ENCODE assay signal across 8 cellular contexts in genomic region chr10:15202301-15202621, GRCh38. TPM values are rescaled to one million over a fixed set of nuclear protein-coding genes. Genes with fewer than 3 reads are reported as not detected.
A peak's percentile ranks its signal among the peaks of the same experiment; 100 is the strongest.
DNase-seq lines count a peak whose midpoint lies in the region; ATAC-seq, FAIRE-seq and TF ChIP-seq lines count a peak whose summit lies in the region.
"Not testable (repeated sequence)": the region's sequence is repeated elsewhere in the genome, so short reads cannot be mapped to it uniquely, and the experiment has no call there.

No MANE protein-coding gene starts in this region.

- peak overlapping the region; percentile 53 for H3K9ac ChIP-seq in adipocyte (ENCODE audit: low read length)
- peak overlapping the region; percentile 83 for H3K9ac ChIP-seq in endothelial cell of umbilical vein (replicated peaks; ENCODE audit: extremely low read depth, insufficient read depth, low read length)
- peak overlapping the region; percentile 45 for H3K9ac ChIP-seq in skeletal muscle satellite cell (ENCODE audit: low read depth, low read length)

- not testable (repeated sequence) for H3K9me3 Mint-ChIP-seq in CD4-positive, CD25-positive, alpha-beta regulatory T cell; neural crest cell

- not testable (repeated sequence) for H3K79me2 ChIP-seq in endothelial cell of umbilical vein (ENCODE audit: control insufficient read depth, insufficient read depth, low read length)

- H3K4me2 ChIP-seq in endothelial cell of umbilical vein (ENCODE audit: insufficient read depth, low read length): not testable (repeated sequence)
- peak overlapping the region; percentile 47 for H3K4me2 ChIP-seq in skeletal muscle satellite cell (ENCODE audit: low read length)

- TF ChIP-seq CTCF in endothelial cell of umbilical vein (IDR thresholded peaks at IDR 0.05; ENCODE audit: extremely low read depth in 1 of 2, insufficient read depth in 1 of 2, low read depth in 1 of 2, low read length in 2 of 2); neural crest cell (conservative IDR thresholded peaks at IDR 0.05): not testable (repeated sequence)

- peak overlapping the region in 2 of 3 donors; percentile 36 to 84 for H3K27ac Mint-ChIP-seq in CD4-positive, CD25-positive, alpha-beta regulatory T cell
- peak overlapping the region; percentile 27 for H3K27ac Mint-ChIP-seq in neural crest cell (ENCODE audit: unreplicated experiment)

- H3K4me1 Mint-ChIP-seq in CD4-positive, CD25-positive, alpha-beta regulatory T cell: peaks cover 15 to 82% (median 30%) of the 10 kb centered on the region in 4 donors
- H3K4me1 Mint-ChIP-seq in neural crest cell: not testable (repeated sequence)

- BruUV-seq in endothelial cell of umbilical vein (replicated peaks; lab: Mats Ljungman, UMichigan): not testable (repeated sequence)

- not testable (repeated sequence) for H3K36me3 ChIP-seq in CD4-positive, CD25-positive, alpha-beta regulatory T cell (ENCODE audit: control insufficient read depth, insufficient read depth, low read length); SJCRH30; adipocyte (ENCODE audit: control insufficient read depth, insufficient read depth, low read length, severe bottlenecking); endothelial cell of umbilical vein (ENCODE audit: control insufficient read depth in 2 of 2, extremely low read depth in 1 of 2, insufficient read depth in 2 of 2, low read length in 2 of 2); skeletal muscle satellite cell (ENCODE audit: insufficient read depth, low read length)

- not testable (repeated sequence) for H3K27me3 ChIP-seq in CD4-positive, CD25-positive, alpha-beta regulatory T cell (ENCODE audit: control insufficient read depth, insufficient read depth, low read length); SJCRH30; adipocyte (replicated peaks; ENCODE audit: control insufficient read depth, insufficient read depth, low read length); endothelial cell of umbilical vein (ENCODE audit: control insufficient read depth in 2 of 2, insufficient read depth in 2 of 2, low read length in 2 of 2); skeletal muscle satellite cell (ENCODE audit: control insufficient read depth, insufficient read depth, low read length)

- ATAC-seq in CD4-positive, CD25-positive, alpha-beta regulatory T cell (ENCODE audit: low read depth in 2 of 2): not testable (repeated sequence)
- ATAC-seq in left colon: peak; percentile 63

- H3K27me3 Mint-ChIP-seq in CD4-positive, CD25-positive, alpha-beta regulatory T cell; neural crest cell (ENCODE audit: low read depth): not testable (repeated sequence)

- not testable (repeated sequence) for H3K27ac ChIP-seq in CD4-positive, CD25-positive, alpha-beta regulatory T cell (ENCODE audit: insufficient read depth, low read length, poor library complexity, severe bottlenecking)
- H3K27ac ChIP-seq in SJCRH30 (peak overlapping the region; percentile 81), endothelial cell of umbilical vein (ENCODE audit: insufficient read depth, low read depth, low read length) (peak overlapping the region; percentile 97)

- H3K36me3 Mint-ChIP-seq in CD4-positive, CD25-positive, alpha-beta regulatory T cell; neural crest cell (ENCODE audit: low read depth): not testable (repeated sequence)

- CTCF ChIA-PET in endothelial cell of umbilical vein (lab: Charles Lee): interaction anchor here (1.3 to 1.6 kb wide), 5 partner anchors 15 to 169 kb away, joined by 3 to 15 read pairs (median 5); partner anchors contain the start of genes FAM171A1 and NMT2

- not testable (repeated sequence) for H4K20me1 ChIP-seq in endothelial cell of umbilical vein (replicated peaks; ENCODE audit: control insufficient read depth, extremely low read depth, insufficient read depth, low read length)

- H3K4me3 Mint-ChIP-seq in CD4-positive, CD25-positive, alpha-beta regulatory T cell; neural crest cell: not testable (repeated sequence)

- DNase-seq in CD4-positive, CD25-positive, alpha-beta regulatory T cell; SJCRH30; adipocyte (ENCODE audit: low read depth); endothelial cell of umbilical vein (ENCODE audit: low read depth, low spot score); neural crest cell (ENCODE audit: low read depth, low spot score): not testable (repeated sequence)
- DNase-seq in LoVo (ENCODE audit: low spot score): peak; percentile 19
- peak in 1 of 2 donors; percentile 32 for DNase-seq in left colon

- H3K4me1 ChIP-seq in CD4-positive, CD25-positive, alpha-beta regulatory T cell (ENCODE audit: control insufficient read depth, insufficient read depth, low read length, poor library complexity, severe bottlenecking): peaks cover 41% of the 10 kb centered on the region
- H3K4me1 ChIP-seq in SJCRH30: peaks cover 29% of the 10 kb centered on the region
- peaks cover 49% of the 10 kb centered on the region for H3K4me1 ChIP-seq in adipocyte (ENCODE audit: control insufficient read depth, insufficient read depth, low read length)
- H3K4me1 ChIP-seq in endothelial cell of umbilical vein (ENCODE audit: control insufficient read depth, extremely low read depth, insufficient read depth, low read length): peaks cover 55% of the 10 kb centered on the region
- H3K4me1 ChIP-seq in skeletal muscle satellite cell (ENCODE audit: control insufficient read depth, insufficient read depth, low read length): peaks cover 47% of the 10 kb centered on the region

- TF ChIP-seq POLR2A in endothelial cell of umbilical vein (IDR thresholded peaks at IDR 0.05; ENCODE audit: low read depth, low read length): not testable (repeated sequence)

- dilution Hi-C loops in endothelial cell of umbilical vein (cut with MboI; ENCODE audit: extremely low pct_ligation_motif_present, low sequenced_read_pairs): not testable (repeated sequence)

- intact Hi-C loops in endothelial cell of umbilical vein (cut with micrococcal nuclease): loop anchor here (5.0 kb wide), 2 partner anchors 45 to 615 kb away; no protein-coding TSS in a partner anchor
- intact Hi-C loops in left colon (cut with DNase I, micrococcal nuclease): not testable (repeated sequence)

- FAIRE-seq in endothelial cell of umbilical vein (lab: Jason Lieb, UNC): not testable (repeated sequence)

- H3K9me3 ChIP-seq in CD4-positive, CD25-positive, alpha-beta regulatory T cell (ENCODE audit: control insufficient read depth in 2 of 2, low read length in 2 of 2); SJCRH30 (replicated peaks); adipocyte (ENCODE audit: control insufficient read depth, low read length); endothelial cell of umbilical vein (replicated peaks; ENCODE audit: control insufficient read depth, insufficient read depth, low read length); skeletal muscle satellite cell (replicated peaks; ENCODE audit: low read length): not testable (repeated sequence)

- POLR2A ChIA-PET in endothelial cell of umbilical vein (lab: Charles Lee): interaction anchor here (0.8 to 2.0 kb wide), 2 partner anchors 33 to 76 kb away, joined by 4 to 6 read pairs; partner anchors contain the start of gene NMT2

- not testable (repeated sequence) for H2AFZ ChIP-seq in endothelial cell of umbilical vein (ENCODE audit: low read depth, low read length)

- H3K9me1 ChIP-seq in endothelial cell of umbilical vein (replicated peaks; ENCODE audit: control insufficient read depth, extremely low read depth, insufficient read depth, low read length): not testable (repeated sequence)

- H3K4me3 ChIP-seq in CD4-positive, CD25-positive, alpha-beta regulatory T cell (ENCODE audit: low read depth, low read length); endothelial cell of umbilical vein (replicated peaks in 1 of 3; ENCODE audit: insufficient read depth in 1 of 3, low read depth in 1 of 3, low read length in 3 of 3); skeletal muscle satellite cell (ENCODE audit: low read length): not testable (repeated sequence)
- H3K4me3 ChIP-seq in SJCRH30 (peak overlapping the region; percentile 11; the same call in 1 of the 2 replicates), adipocyte (ENCODE audit: low read length) (peak overlapping the region; percentile 52)

RNA-seq across cellular contexts. Expression of gene NMT2, which starts 33.8 kb away (rescaled TPM):
- 47.8 TPM for total RNA-seq in CD4-positive, CD25-positive, alpha-beta regulatory T cell
- 10 to 100 TPM; 37.1 to 50.3 (median 43.4) TPM for polyA plus RNA-seq in CD4-positive, CD25-positive, alpha-beta regulatory T cell
- total RNA-seq in SJCRH30 (2014; rRNA removed; shearing (Covaris generic)): 22.8 and 22.9 TPM in 2 replicates
- total RNA-seq in endothelial cell of umbilical vein (109 and 110 TPM in 2 replicates), left colon (10 to 100 TPM; 19.1 to 21.3 TPM), neural crest cell (24.4 and 27.7 TPM in 2 replicates)
- polyA plus RNA-seq in endothelial cell of umbilical vein: 31.9 and 39.0 TPM in 2 replicates
- polyA plus RNA-seq in endothelial cell of umbilical vein (2011; cell fraction: cytosol; rRNA removed): 48.3 and 49.3 TPM in 2 replicates
- 78.4 and 107 TPM in 2 replicates for polyA plus RNA-seq in endothelial cell of umbilical vein (2011; cell fraction: nucleus; rRNA removed)
- 58.9 and 84.5 TPM in 2 replicates for polyA plus RNA-seq in endothelial cell of umbilical vein (2012)
- 32.7 and 34.9 TPM in 2 replicates for polyA minus RNA-seq in endothelial cell of umbilical vein
- not detected for polyA minus RNA-seq in endothelial cell of umbilical vein (2011; cell fraction: cytosol; rRNA and poly(A)+ RNA removed)
- polyA minus RNA-seq in endothelial cell of umbilical vein (2011; cell fraction: nucleus; rRNA and poly(A)+ RNA removed): 58.9 and 70.1 TPM in 2 replicates
- 21.4 and 25.3 TPM in 2 replicates for total RNA-seq in skeletal muscle satellite cell (2012; rRNA removed)
